ENCODE assay signal across 7 cellular contexts in genomic region chr1:83145820-83146219, GRCh38.
DNase-seq lines count a peak whose midpoint lies in the region; ATAC-seq, FAIRE-seq and TF ChIP-seq lines count a peak whose summit lies in the region.
"Not testable (repeated sequence)": the region's sequence is repeated elsewhere in the genome, so short reads cannot be mapped to it uniquely, and the experiment has no call there.

No MANE protein-coding gene starts in this region.

- not testable (repeated sequence) for H3K9me3 ChIP-seq in PC-3 (ENCODE audit: low read length); kidney (ENCODE audit: control insufficient read depth in 1 of 2, low read length in 2 of 2); right lobe of liver; small intestine (ENCODE audit: control insufficient read depth, low read depth)

- H2AFZ ChIP-seq in PC-3 (ENCODE audit: low read length), result not testable (repeated sequence)

- POLR2A ChIA-PET in PC-3 (lab: Charles Lee; ENCODE audit: unreplicated experiment), result not testable (repeated sequence)

- intact Hi-C loops in PC-3 (cut with micrococcal nuclease); kidney (cut with DNase I); right lobe of liver (cut with DNase I): not testable (repeated sequence)

- not testable (repeated sequence) for H3K79me2 ChIP-seq in PC-3 (ENCODE audit: low read length)

- WGBS in right lobe of liver (ENCODE audit: insufficient coverage, low coverage, low lambda C conversion rate, missing lambda C conversion rate), result 50% methylated on average over 1 of the region's 2 CpGs
- 29 to 38% (median 31%) methylated on average over 1 of the region's 2 CpGs for whole genome bisulfite sequencing in small intestine, 3 donors

- H4K20me1 ChIP-seq in PC-3 (ENCODE audit: low read length), result not testable (repeated sequence)

- H3K9me2 ChIP-seq in PC-3 (replicated peaks; ENCODE audit: low read length), result not testable (repeated sequence)

- not testable (repeated sequence) for H3K36me3 ChIP-seq in PC-3 (ENCODE audit: low read depth, low read length); kidney (ENCODE audit: control insufficient read depth in 1 of 2, insufficient read depth in 2 of 2, low read length in 2 of 2); right lobe of liver; small intestine (ENCODE audit: control insufficient read depth in 2 of 2, insufficient read depth in 2 of 2, low read length in 2 of 2)

- H3K27me3 ChIP-seq in PC-3 (ENCODE audit: low read length); right lobe of liver; small intestine (ENCODE audit: control insufficient read depth in 2 of 2, insufficient read depth in 2 of 2, low read length in 2 of 2): not testable (repeated sequence)

- FAIRE-seq in colon (lab: Jason Lieb, UNC) (peak; percentile 88), kidney (lab: Jason Lieb, UNC) (peak; percentile 19), small intestine (lab: Jason Lieb, UNC) (peak; percentile 75)

- TF ChIP-seq POLR2A in right lobe of liver (IDR thresholded peaks at IDR 0.05), result not testable (repeated sequence)

- H3K4me1 ChIP-seq in PC-3 (ENCODE audit: insufficient read depth, low read length), result peaks cover 24% of the 10 kb centered on the region
- not testable (repeated sequence) for H3K4me1 ChIP-seq in kidney (ENCODE audit: control insufficient read depth in 1 of 2, insufficient read depth in 1 of 2, low read depth in 1 of 2, low read length in 2 of 2); right lobe of liver; small intestine (ENCODE audit: control insufficient read depth in 2 of 2, insufficient read depth in 1 of 2, low read depth in 1 of 2, low read length in 1 of 2)

- H3K4me3 ChIP-seq in PC-3 (ENCODE audit: low read length); kidney (ENCODE audit: low read length in 2 of 2); right lobe of liver; small intestine (ENCODE audit: low read depth in 1 of 2, low read length in 2 of 2): not testable (repeated sequence)

- H3K4me2 ChIP-seq in PC-3 (ENCODE audit: low read length), result not testable (repeated sequence)

- BruUV-seq in PC-3 (replicated peaks; lab: Mats Ljungman, UMichigan), result not testable (repeated sequence)

- TF ChIP-seq CTCF in PC-3 (conservative IDR thresholded peaks at IDR 0.05; ENCODE audit: low read depth, low read length); kidney (IDR thresholded peaks at IDR 0.05; ENCODE audit: borderline replicate concordance, extremely low read depth, insufficient read depth); right lobe of liver (IDR thresholded peaks at IDR 0.05): not testable (repeated sequence)

- H3K9ac ChIP-seq in PC-3 (ENCODE audit: low read length); kidney (ENCODE audit: low read length in 2 of 2): not testable (repeated sequence)

- peak overlapping the region; percentile 70 for H3K27ac ChIP-seq in PC-3 (ENCODE audit: low read length)
- not testable (repeated sequence) for H3K27ac ChIP-seq in kidney (ENCODE audit: low read depth in 2 of 2, low read length in 2 of 2); right lobe of liver; small intestine (ENCODE audit: low read depth in 1 of 2, low read length in 1 of 2)

- ATAC-seq in GM18868 (IDR thresholded peaks at IDR 0.05; ENCODE audit: unreplicated experiment) (peak; percentile 54), HG02885 (IDR thresholded peaks at IDR 0.05; ENCODE audit: poor library complexity, unreplicated experiment) (peak; percentile 60), PC-3 (peak; percentile 92), right lobe of liver (peak; percentile 52 to 86 (median 74))

- DNase-seq in PC-3, kidney, right lobe of liver, small intestine: not testable (repeated sequence)

- H3F3A ChIP-seq in PC-3 (ENCODE audit: low read length, unreplicated experiment), result not testable (repeated sequence)

- CTCF ChIA-PET in PC-3 (lab: Charles Lee), result not testable (repeated sequence)
